21 cellular contexts compared by ENCODE assay signal in genomic region chr22:49645257-49645656, GRCh38.
A peak's percentile ranks its signal among the peaks of the same experiment; 100 is the strongest.
DNase-seq lines count a peak whose midpoint lies in the region; ATAC-seq, FAIRE-seq and TF ChIP-seq lines count a peak whose summit lies in the region.
"Had no signal": no experiment of that assay in that cellular context is flagged by ENCODE, and none has a peak within 500 bp of the region (broad histone marks: within the 10 kb centered on the region; RNA-seq: fewer than 3 reads in every experiment).

No MANE protein-coding gene starts in this region.

- no peaks in the 10 kb centered on the region for H3K9me3 ChIP-seq in HEK293 (ENCODE audit: control insufficient read depth, insufficient read depth, low read depth, low read length)
- H3K9me3 ChIP-seq in K562 (replicated peaks; ENCODE audit: control insufficient read depth, insufficient read depth, low read depth, low read length): no peaks in the 10 kb centered on the region
- no peaks in the 10 kb centered on the region for H3K9me3 ChIP-seq in HepG2 (ENCODE audit: low read length)
- no peaks in the 10 kb centered on the region for H3K9me3 ChIP-seq in heart left ventricle
- H3K9me3 ChIP-seq: A549, Caco-2 had no signal

- BruUV-seq in K562 (replicated peaks; lab: Mats Ljungman, UMichigan) (no TSS peak), HepG2 (replicated peaks; lab: Mats Ljungman, UMichigan) (no TSS peak)

- ATAC-seq in K562 (no peak), HepG2 (no peak), heart left ventricle (no peak)
- ATAC-seq: A549; CD8-positive, alpha-beta T cell had no signal

- H3K4me2 ChIP-seq in K562 (ENCODE audit: insufficient read depth, low read length) (no peak overlapping the region), HepG2 (ENCODE audit: low read depth, low read length) (no peak overlapping the region)
- H3K4me2 ChIP-seq: A549; BLaER1 treated with 17β-estradiol and CSF1 and Interleukin-3, amounts not matched to agents 10 nM and 100 nM had no signal

- no peaks in the 10 kb centered on the region for H3K36me3 ChIP-seq in HEK293 (ENCODE audit: control insufficient read depth in 2 of 2, insufficient read depth in 1 of 2, low read length in 2 of 2)
- peaks cover 26% of the 10 kb centered on the region; the same call in 1 of the 3 replicates for H3K36me3 ChIP-seq in K562 (ENCODE audit: control insufficient read depth, insufficient read depth, low read length)
- H3K36me3 ChIP-seq in HepG2 (replicated peaks in 1 of 2; ENCODE audit: control insufficient read depth in 1 of 2, insufficient read depth in 2 of 2, low read length in 2 of 2): no peaks in the 10 kb centered on the region
- peaks cover 0 to 4% (median 0%) of the 10 kb centered on the region in 9 donors for H3K36me3 ChIP-seq in heart left ventricle

- peaks cover 3% of the 10 kb centered on the region for H3K9me1 ChIP-seq in K562 (ENCODE audit: control insufficient read depth, insufficient read depth, low read length)

- WGBS in K562 (ENCODE audit: insufficient coverage, low coverage, missing lambda C conversion rate): 100% methylated on average over 3 of the region's 3 CpGs
- WGBS in HepG2 (ENCODE audit: low lambda C conversion rate): 4% methylated on average over 3 of the region's 3 CpGs
- WGBS in heart left ventricle, 4 donors: 90 to 95% (median 93%) methylated on average over 3 of the region's 3 CpGs

- intact Hi-C loops in K562 (cut with micrococcal nuclease) (no loop called here), HepG2 (cut with micrococcal nuclease; ENCODE audit: unreplicated experiment) (no loop called here), heart left ventricle (cut with DNase I) (no loop called here)

- H2AFZ ChIP-seq in K562 (ENCODE audit: low read depth, low read length) (no peak overlapping the region), HepG2 (ENCODE audit: low read length) (no peak overlapping the region)

- H3K4me1 ChIP-seq in HEK293 (ENCODE audit: control insufficient read depth, insufficient read depth, low read length) (no peaks in the 10 kb centered on the region), K562 (replicated peaks in 1 of 2; ENCODE audit: control insufficient read depth in 2 of 2, insufficient read depth in 2 of 2, low read length in 2 of 2) (peaks cover 0 to 33% of the 10 kb centered on the region in 2 experiments; a peak in 2 of 5 replicates), HepG2 (ENCODE audit: insufficient read depth, low read length) (no peaks in the 10 kb centered on the region), heart left ventricle (peaks cover 0 to 8% (median 0%) of the 10 kb centered on the region in 12 donors)
- H3K4me1 ChIP-seq: A549, Caco-2 had no signal

- H4K20me1 ChIP-seq in K562 (replicated peaks; ENCODE audit: control insufficient read depth, insufficient read depth, low read length) (peaks cover 62% of the 10 kb centered on the region), HepG2 (ENCODE audit: insufficient read depth, low read length) (peaks cover 4% of the 10 kb centered on the region; the same call in 1 of the 2 replicates)

- peaks cover 91% of the 10 kb centered on the region for H3K79me2 ChIP-seq in K562 (ENCODE audit: control insufficient read depth, insufficient read depth, low read length)
- no peaks in the 10 kb centered on the region for H3K79me2 ChIP-seq in HepG2 (ENCODE audit: insufficient read depth, low read length)

- in situ Hi-C loops in K562 (cut with MboI): no loop called here
- in situ Hi-C loops in HepG2 (cut with HindIII; ENCODE audit: extremely low pct_ligation_motif_present, low pct_unique_long_range_greater_than_20kb): no loop called here

- H3K27ac ChIP-seq in HEK293 (ENCODE audit: extremely low read depth, low read depth, low read length) (no peak overlapping the region), K562 (ENCODE audit: extremely low read depth, low read depth, low read length) (no peak overlapping the region), HepG2 (ENCODE audit: extremely low read length, insufficient read depth, low read length) (no peak overlapping the region), heart left ventricle (no peak overlapping the region)
- H3K27ac ChIP-seq: 22Rv1; A549; BLaER1 treated with 17β-estradiol and CSF1 and Interleukin-3, amounts not matched to agents 10 nM and 100 nM; C4-2B had no signal

- FAIRE-seq in K562 (lab: Jason Lieb, UNC) (no peak), HepG2 (lab: Jason Lieb, UNC) (no peak)
- FAIRE-seq: A549, D721Med, G401.6, GM12891, GM19239 had no signal

- H3K27me3 ChIP-seq in K562 (ENCODE audit: control insufficient read depth in 2 of 2, insufficient read depth in 2 of 2, low read length in 2 of 2): no peaks in the 10 kb centered on the region
- peaks cover 5 to 27% of the 10 kb centered on the region in 2 experiments; a peak in 3 of 5 replicates for H3K27me3 ChIP-seq in HepG2 (ENCODE audit: control insufficient read depth in 1 of 2, insufficient read depth in 2 of 2, low read length in 2 of 2)
- H3K27me3 ChIP-seq in heart left ventricle: peaks cover 0 to 15% (median 0%) of the 10 kb centered on the region in 9 donors
- H3K27me3 ChIP-seq: BLaER1 treated with 17β-estradiol and CSF1 and Interleukin-3, amounts not matched to agents 10 nM and 100 nM had no signal

- CTCF ChIA-PET in HEK293 (lab: Yijun Ruan, JAX) (no interaction called here), K562 (lab: Yijun Ruan, JAX; ENCODE audit: low intra/inter-chr PET ratio) (no interaction called here), HepG2 (lab: Yijun Ruan, JAX; ENCODE audit: low intra/inter-chr PET ratio, low total read pairs) (no interaction called here)

- TF ChIP-seq EP300 in K562 (IDR thresholded peaks at IDR 0.05; ENCODE audit: low read length) (no peak), HepG2 (IDR thresholded peaks at IDR 0.05; ENCODE audit: low read depth in 2 of 2, low read length in 2 of 2) (no peak), HepG2 (CRISPR knock-in tag; IDR thresholded peaks at IDR 0.05; ENCODE audit: borderline replicate concordance) (no peak)

- POLR2A ChIA-PET in HEK293 (lab: Yijun Ruan, JAX): no interaction called here
- POLR2A ChIA-PET in K562 (lab: Yijun Ruan, JAX): no interaction called here
- POLR2A ChIA-PET in HepG2 (lab: Yijun Ruan, JAX): no interaction called here

- DNase-seq in K562 (ENCODE audit: extremely low read depth in 1 of 4, low spot score in 3 of 4): no peak
- DNase-seq in HepG2 (ENCODE audit: low spot score): no peak
- no peak for DNase-seq in heart left ventricle
- DNase-seq in activated naive CD4-positive, alpha-beta T cell treated with anti-CD3 and anti-CD28 coated beads, Interleukin-2, amount 50 U/mL, for 16 hours: no peak
- no peak for DNase-seq in medulla oblongata (ENCODE audit: extremely low spot score)
- DNase-seq: AML-193; Caco-2; Calu3; CD4-positive, alpha-beta T cell; CD8-positive, alpha-beta T cell; DMS79 treated with DMSO at 0.1 percent for 48 hours; GF-D8 had no signal

- TF ChIP-seq POLR2A in K562 (conservative IDR thresholded peaks at IDR 0.05) (no peak), HepG2 (IDR thresholded peaks at IDR 0.05; ENCODE audit: insufficient read depth in 1 of 2, low read depth in 2 of 2, low read length in 2 of 2) (no peak), heart left ventricle (IDR thresholded peaks at IDR 0.05) (no peak)

- TF ChIP-seq RAD21 in K562 (CRISPR knock-in tag; conservative IDR thresholded peaks at IDR 0.05 in 1 of 2, IDR thresholded peaks at IDR 0.05 in 1 of 2) (no peak), HepG2 (CRISPR knock-in tag; IDR thresholded peaks at IDR 0.05) (no peak)

- H3K4me3 ChIP-seq in HEK293 (ENCODE audit: low read depth, low read length): no peak overlapping the region
- H3K4me3 ChIP-seq in K562: no peak overlapping the region
- H3K4me3 ChIP-seq in HepG2 (replicated peaks in 1 of 3; ENCODE audit: insufficient read depth in 1 of 3, low read depth in 2 of 3, low read length in 3 of 3): no peak overlapping the region
- H3K4me3 ChIP-seq in heart left ventricle: no peak overlapping the region
- H3K4me3 ChIP-seq: A549; BLaER1 treated with 17β-estradiol and CSF1 and Interleukin-3, amounts not matched to agents 10 nM and 100 nM had no signal

- no peak for TF ChIP-seq CTCF in HEK293 (tag by site-specific recombination; IDR thresholded peaks at IDR 0.05)
- TF ChIP-seq CTCF in K562 (IDR thresholded peaks at IDR 0.05 in 2 of 3, conservative IDR thresholded peaks at IDR 0.05 in 1 of 3; ENCODE audit: insufficient read depth in 2 of 3, low read depth in 1 of 3, low read length in 3 of 3): no peak
- TF ChIP-seq CTCF in HepG2 (CRISPR knock-in tag; IDR thresholded peaks at IDR 0.05): no peak
- no peak for TF ChIP-seq CTCF in heart left ventricle (IDR thresholded peaks at IDR 0.05)

- H3K9ac ChIP-seq in K562 (ENCODE audit: insufficient read depth in 1 of 2, low read depth in 2 of 2, low read length in 2 of 2): no peak overlapping the region
- no peak overlapping the region for H3K9ac ChIP-seq in HepG2 (ENCODE audit: insufficient read depth, low read depth, low read length)
- H3K9ac ChIP-seq: BLaER1 treated with 17β-estradiol and CSF1 and Interleukin-3, amounts not matched to agents 10 nM and 100 nM had no signal

TF ChIP-seq in HEK293, 187 proteins besides CTCF, POLR2A, EP300 and RAD21 (continues in another document):
- peak; percentile 65 for TF ChIP-seq ZBTB17 (tag by site-specific recombination; IDR thresholded peaks at IDR 0.05)
- TF ChIP-seq ZNF311 (tag by site-specific recombination; IDR thresholded peaks at IDR 0.05; ENCODE audit: borderline replicate concordance): 0 out of 2 replicates have a peak, but pooled peaks have one; percentile 73
- TF ChIP-seq ZNF621 (tag by site-specific recombination; IDR thresholded peaks at IDR 0.05): 0 out of 2 replicates have a peak, but pooled peaks have one; percentile 57
- 0 out of 2 replicates have a peak, but pooled peaks have one; percentile 25 for TF ChIP-seq ZNF112 (tag by site-specific recombination; IDR thresholded peaks at IDR 0.05)

TF ChIP-seq in K562, 482 proteins besides CTCF, POLR2A, EP300 and RAD21:
- 0 out of 2 replicates have a peak, but pooled peaks have one; percentile 22 for TF ChIP-seq EHMT2 (IDR thresholded peaks at IDR 0.05)
- TF ChIP-seq CCAR2 (IDR thresholded peaks at IDR 0.05; ENCODE audit: low read depth, low read length): no peak

TF ChIP-seq in HepG2, 621 proteins besides CTCF, POLR2A, EP300 and RAD21:
- peak; percentile 22; the same call in 1 of the 2 replicates for TF ChIP-seq CREB1 (IDR thresholded peaks at IDR 0.05)
- no peak for TF ChIP-seq CREB1 (CRISPR knock-in tag; IDR thresholded peaks at IDR 0.05)
- no peak for TF ChIP-seq ZNF530 (CRISPR knock-in tag; IDR thresholded peaks at IDR 0.05; ENCODE audit: low read depth)
